9 cellular contexts compared by ENCODE assay signal in genomic region chr11:72111300-72111699, GRCh38. TPM values are rescaled to one million over a fixed set of nuclear protein-coding genes. Genes with fewer than 3 reads are reported as not detected.
A peak's percentile ranks its signal among the peaks of the same experiment; 100 is the strongest.
DNase-seq lines count a peak whose midpoint lies in the region; ATAC-seq and TF ChIP-seq lines count a peak whose summit lies in the region.
"Had no signal": no experiment of that assay in that cellular context is flagged by ENCODE, and none has a peak within 500 bp of the region (broad histone marks: within the 10 kb centered on the region; RNA-seq: fewer than 3 reads in every experiment).

No MANE protein-coding gene starts in this region.

- no peak for ATAC-seq in right lobe of liver
- no peak for ATAC-seq in HG02798 (IDR thresholded peaks at IDR 0.05; ENCODE audit: poor library complexity, unreplicated experiment)

- H3K27me3 ChIP-seq in right lobe of liver (no peaks in the 10 kb centered on the region), thymus (ENCODE audit: control insufficient read depth, insufficient read depth) (no peaks in the 10 kb centered on the region)

- H3K36me3 Mint-ChIP-seq in activated CD4-positive, alpha-beta T cell treated with anti-CD3 and anti-CD28 coated beads, Interleukin-2, amount 10 ng/mL, durations not matched to agents 24 days and 14 days (ENCODE audit: low read depth), result peaks cover 11% of the 10 kb centered on the region

- H3K9me3 ChIP-seq in right lobe of liver, result no peaks in the 10 kb centered on the region
- H3K9me3 ChIP-seq in thymus (ENCODE audit: control insufficient read depth), result no peaks in the 10 kb centered on the region

- H3K4me3 Mint-ChIP-seq in activated CD4-positive, alpha-beta T cell treated with anti-CD3 and anti-CD28 coated beads, Interleukin-2, amount 10 ng/mL, durations not matched to agents 24 days and 14 days, result peak overlapping the region; percentile 98

- peak overlapping the region; percentile 99 for H3K27ac Mint-ChIP-seq in activated CD4-positive, alpha-beta T cell treated with anti-CD3 and anti-CD28 coated beads, Interleukin-2, amount 10 ng/mL, durations not matched to agents 24 days and 14 days

- H3K36me3 ChIP-seq in right lobe of liver (no peaks in the 10 kb centered on the region), thymus (ENCODE audit: control insufficient read depth, insufficient read depth) (peaks cover 28% of the 10 kb centered on the region)

- H3K9me3 Mint-ChIP-seq in activated CD4-positive, alpha-beta T cell treated with anti-CD3 and anti-CD28 coated beads, Interleukin-2, amount 10 ng/mL, durations not matched to agents 24 days and 14 days, result peaks cover 13% of the 10 kb centered on the region

- TF ChIP-seq CTCF in right lobe of liver (IDR thresholded peaks at IDR 0.05), result no peak

- DNase-seq in activated CD4-positive, alpha-beta T cell treated with anti-CD3 and anti-CD28 coated beads, Interleukin-2, amount 10 ng/mL, durations not matched to agents 24 days and 14 days, result no peak
- DNase-seq in activated CD4-positive, alpha-beta T cell treated with anti-CD3 and anti-CD28 coated beads, Interleukin-2, amount 50 U/mL, for 1 hour, result no peak
- DNase-seq in right lobe of liver, result no peak
- DNase-seq in SIG-M5 (lab: John Stamatoyannopoulos, UW), result no peak
- DNase-seq in DMS153 treated with DMSO at 0.1 percent for 48 hours (lab: John Stamatoyannopoulos, UW; ENCODE audit: unreplicated experiment), result no peak

- H3K27ac ChIP-seq in angular gyrus (ENCODE audit: low read depth, low read length) (peak overlapping the region; percentile 100), right lobe of liver (peak overlapping the region; percentile 96 to 98 (median 96)), thymus (ENCODE audit: low read depth) (peak overlapping the region; percentile 99)

- peak overlapping the region in 1 of 3 donors; percentile 73 for H3K4me3 ChIP-seq in right lobe of liver
- H3K4me3 ChIP-seq in thymus (ENCODE audit: low read length), result peak overlapping the region; percentile 81

- intact Hi-C loops in activated CD4-positive, alpha-beta T cell treated with anti-CD3 and anti-CD28 coated beads, Interleukin-2, amount 10 ng/mL, durations not matched to agents 24 days and 14 days (cut with micrococcal nuclease), result no loop called here
- intact Hi-C loops in right lobe of liver (cut with DNase I), result no loop called here

- peaks cover 0 to 4% (median 1%) of the 10 kb centered on the region in 4 donors for H3K4me1 ChIP-seq in right lobe of liver
- peaks cover 9% of the 10 kb centered on the region for H3K4me1 ChIP-seq in thymus (ENCODE audit: control insufficient read depth, insufficient read depth, low read length)

- H3K4me1 Mint-ChIP-seq in activated CD4-positive, alpha-beta T cell treated with anti-CD3 and anti-CD28 coated beads, Interleukin-2, amount 10 ng/mL, durations not matched to agents 24 days and 14 days, result peaks cover 18% of the 10 kb centered on the region

- no peaks in the 10 kb centered on the region for H3K27me3 Mint-ChIP-seq in activated CD4-positive, alpha-beta T cell treated with anti-CD3 and anti-CD28 coated beads, Interleukin-2, amount 10 ng/mL, durations not matched to agents 24 days and 14 days

- TF ChIP-seq POLR2A in right lobe of liver (IDR thresholded peaks at IDR 0.05), result no peak

RNA-seq across cellular contexts. Expression of gene ANAPC15, which starts 1.2 kb away (rescaled TPM):
- 52.1 and 54.9 TPM in 2 replicates for total RNA-seq in activated CD4-positive, alpha-beta T cell treated with anti-CD3 and anti-CD28 coated beads, Interleukin-2, amount 10 ng/mL, durations not matched to agents 24 days and 14 days
- 10 to 100 TPM; 11.8 to 17.0 (median 14.2) TPM for total RNA-seq in right lobe of liver
- polyA plus RNA-seq in thymus, result 56.3 TPM

RNA-seq across cellular contexts. Expression of gene TOMT, which starts 5.6 kb away (rescaled TPM):
- total RNA-seq in activated CD4-positive, alpha-beta T cell treated with anti-CD3 and anti-CD28 coated beads, Interleukin-2, amount 10 ng/mL, durations not matched to agents 24 days and 14 days, result not detected in 2 replicates
- under 1 TPM in 2 of 6 experiments, not detected in 4; 0.17 to 0.29 TPM for total RNA-seq in right lobe of liver
- polyA plus RNA-seq in thymus, result not detected
- polyA plus RNA-seq: BJ had no signal

RNA-seq across cellular contexts. Expression of gene LAMTOR1, which starts 8.2 kb away (rescaled TPM):
- 78.6 and 81.4 TPM in 2 replicates for total RNA-seq in activated CD4-positive, alpha-beta T cell treated with anti-CD3 and anti-CD28 coated beads, Interleukin-2, amount 10 ng/mL, durations not matched to agents 24 days and 14 days
- 10 to 100 TPM; 30.3 to 92.2 (median 38.7) TPM for total RNA-seq in right lobe of liver
- polyA plus RNA-seq in thymus, result 104 TPM

RNA-seq across cellular contexts. Expression of gene FOLR3, which starts 24.2 kb away (rescaled TPM):
- not detected in 2 replicates for total RNA-seq in activated CD4-positive, alpha-beta T cell treated with anti-CD3 and anti-CD28 coated beads, Interleukin-2, amount 10 ng/mL, durations not matched to agents 24 days and 14 days
- under 1 TPM in 3 of 6 experiments, not detected in 3; 0.27 to 0.98 (median 0.75) TPM for total RNA-seq in right lobe of liver
- polyA plus RNA-seq in thymus, result 0.82 TPM

RNA-seq across cellular contexts. Expression of gene LRRC51, which starts 30.6 kb away (rescaled TPM):
- 7.0 and 7.1 TPM in 2 replicates for total RNA-seq in activated CD4-positive, alpha-beta T cell treated with anti-CD3 and anti-CD28 coated beads, Interleukin-2, amount 10 ng/mL, durations not matched to agents 24 days and 14 days
- total RNA-seq in right lobe of liver, result 1 to 10 TPM; 3.3 to 9.0 (median 6.1) TPM
- 5.3 TPM for polyA plus RNA-seq in thymus
